1 cellular context compared by ENCODE assay signal in the genomic region with DNA sequence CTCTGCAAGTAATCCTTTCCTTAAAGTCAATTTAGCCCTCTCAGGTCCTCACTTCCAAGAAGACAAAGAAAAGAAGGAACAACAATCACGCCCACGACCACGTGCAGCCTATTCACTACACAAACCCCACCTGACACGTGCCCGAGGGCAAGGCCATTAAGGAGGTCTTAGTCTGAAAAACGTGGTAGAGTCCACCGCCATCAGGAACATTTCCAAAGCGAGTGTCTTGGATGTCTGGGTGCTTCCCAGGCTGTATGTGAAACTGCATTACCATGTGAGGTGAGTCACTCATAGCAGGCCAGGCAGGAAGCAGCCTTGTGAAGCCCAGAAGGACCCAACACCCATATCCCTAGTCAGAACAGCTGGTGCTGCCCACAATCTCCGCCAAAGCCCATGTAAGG.
TF ChIP-seq lines count a peak whose summit lies in the region.

No MANE protein-coding gene starts in this region.

TF ChIP-seq in GM12878, 131 proteins besides CTCF, POLR2A, EP300 and RAD21:
- no peak for TF ChIP-seq FOS (IDR thresholded peaks at IDR 0.05; ENCODE audit: borderline replicate concordance, extremely low read depth, insufficient read length)
- TF ChIP-seq BHLHE40 (IDR thresholded peaks at IDR 0.05; ENCODE audit: borderline replicate concordance in 1 of 2, low read depth in 2 of 2, low read length in 1 of 2), result 0 out of 4 replicates have a peak, but pooled peaks of 1 of the 2 experiments have one; percentile 7
